ENCODE assay signal across 8 cellular contexts in the genomic region with DNA sequence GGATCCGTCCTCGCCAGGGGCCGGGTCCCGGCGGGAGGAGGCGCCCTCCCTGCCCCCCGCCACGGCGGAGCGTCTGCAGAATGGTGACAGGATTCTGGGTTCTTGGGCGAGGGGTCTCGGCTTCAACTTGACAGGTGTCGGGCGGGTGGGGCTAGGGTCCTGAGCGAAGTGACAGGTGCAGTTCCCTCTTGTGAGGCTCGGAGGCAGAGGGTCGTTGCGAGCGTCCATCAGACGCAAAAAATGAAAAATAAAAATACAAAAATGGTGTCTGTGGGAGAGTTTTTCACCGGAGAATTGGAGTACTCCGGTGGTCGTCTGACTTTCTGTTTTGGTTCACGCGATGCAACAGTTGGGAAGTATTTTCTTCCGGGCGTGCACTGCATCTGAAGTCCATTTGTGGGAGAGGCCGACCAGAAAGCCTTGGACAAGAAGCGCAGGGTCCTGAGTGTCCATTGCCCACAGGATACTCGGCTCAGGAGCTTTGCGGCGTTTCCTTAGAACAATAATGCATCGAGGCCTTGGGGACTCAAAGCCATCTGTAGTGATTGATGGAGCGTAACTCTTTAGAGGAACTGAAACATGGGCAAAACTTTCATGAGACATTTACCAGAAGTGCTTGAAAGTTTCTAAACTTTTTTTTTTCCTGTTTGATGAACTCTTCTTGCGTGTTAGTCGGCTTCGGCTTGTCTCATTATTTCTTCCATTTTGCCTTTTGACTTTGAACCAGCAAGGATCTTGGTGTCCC. TPM values are rescaled to one million over a fixed set of nuclear protein-coding genes. Genes with fewer than 3 reads are reported as not detected.
DNase-seq lines count a peak whose midpoint lies in the region; ATAC-seq and TF ChIP-seq lines count a peak whose summit lies in the region.

No MANE protein-coding gene starts in this region.

- peak in 1 of 2 donors; percentile 15 for TF ChIP-seq POLR2A in sigmoid colon (IDR thresholded peaks at IDR 0.05)

- H3K36me3 Mint-ChIP-seq in brain = peaks cover 15% of the 10 kb centered on the region

- peak overlapping the region; percentile 90 for H3K4me3 ChIP-seq in iPS DF 6.9 (ENCODE audit: low read length)
- H3K4me3 ChIP-seq in sigmoid colon = peak overlapping the region; percentile 81 to 95 (median 84)

- H3K27ac Mint-ChIP-seq in brain = peak overlapping the region; percentile 98 to 99 (median 99)

- WGBS in iPS DF 6.9 (ENCODE audit: insufficient coverage, insufficient read length) = no CpG with 5 or more reads among the region's 37 CpGs
- WGBS in sigmoid colon, 2 donors = 0% methylated on average over 37 of the region's 37 CpGs

- peaks cover 12% of the 10 kb centered on the region for H3K27me3 Mint-ChIP-seq in brain

- intact Hi-C loops in sigmoid colon (cut with DNase I) = loop anchor here (5.0 kb wide), 2 partner anchors 207 to 228 kb away; a partner anchor contains a TSS

- peaks cover 46% of the 10 kb centered on the region for H3K4me1 Mint-ChIP-seq in brain

- H3K4me3 Mint-ChIP-seq in brain = peak overlapping the region; percentile 91 to 97 (median 92)

- H3K4me1 ChIP-seq in iPS DF 6.9 (ENCODE audit: control insufficient read depth, insufficient read depth, low read length) (no peaks in the 10 kb centered on the region), sigmoid colon (peaks cover 0 to 31% (median 26%) of the 10 kb centered on the region in 4 donors)

- peaks cover 0 to 2% (median 0%) of the 10 kb centered on the region in 5 experiments for H3K9me3 Mint-ChIP-seq in brain

- no peak overlapping the region for H3K27ac ChIP-seq in iPS DF 6.9 (ENCODE audit: low read length)
- peak overlapping the region; percentile 96 to 99 (median 98) for H3K27ac ChIP-seq in sigmoid colon

- H3K9me3 ChIP-seq in iPS DF 6.9 (ENCODE audit: control insufficient read depth, insufficient read depth, low read length) (no peaks in the 10 kb centered on the region), sigmoid colon (no peaks in the 10 kb centered on the region)

- TF ChIP-seq CTCF in brain (conservative IDR thresholded peaks at IDR 0.05) (no peak), sigmoid colon (IDR thresholded peaks at IDR 0.05) (no peak)

- H3K36me3 ChIP-seq in iPS DF 6.9 (ENCODE audit: control insufficient read depth, insufficient read depth, low read length) (no peaks in the 10 kb centered on the region), sigmoid colon (peaks cover 0 to 21% (median 0%) of the 10 kb centered on the region in 4 donors)

- H3K27me3 ChIP-seq in iPS DF 6.9 (ENCODE audit: control insufficient read depth, insufficient read depth, low read length) (no peaks in the 10 kb centered on the region), sigmoid colon (no peaks in the 10 kb centered on the region)

- ATAC-seq in GM19023 (IDR thresholded peaks at IDR 0.05; ENCODE audit: unreplicated experiment) = peak; percentile 67
- peak; percentile 67 for ATAC-seq in HG03066 (IDR thresholded peaks at IDR 0.05; ENCODE audit: low read depth, unreplicated experiment)

- no peak for TF ChIP-seq EP300 in sigmoid colon (IDR thresholded peaks at IDR 0.05)

- DNase-seq in DMS53 treated with DMSO at 0.1 percent for 48 hours (lab: John Stamatoyannopoulos, UW; ENCODE audit: unreplicated experiment) (peak; percentile 1), OCI-M1 (lab: John Stamatoyannopoulos, UW) (peak; percentile 70), iPS DF 6.9 (ENCODE audit: low read depth, low spot score) (no peak), sigmoid colon (peak; percentile 72), NCI-H2081 treated with DMSO at 0.1 percent for 48 hours (lab: John Stamatoyannopoulos, UW) (no peak)

RNA-seq across cellular contexts. Expression of a gene that starts 0.8 kb away (rescaled TPM):
- 4.1 TPM for polyA plus RNA-seq in brain (ENCODE audit: insufficient read depth, low read depth, low replicate concordance)
- 10 to 100 TPM; 26.0 to 35.6 (median 32.3) TPM for total RNA-seq in sigmoid colon
- polyA plus RNA-seq in sigmoid colon = 10 to 100 TPM; 15.6 to 32.4 (median 15.7) TPM

Comparison
In these comparisons a context has a peak if more than half of its experiments do, and no peak if none do; other contexts are left out.
1. DNase-seq: peak in DMS53 treated with DMSO at 0.1 percent for 48 hours (single experiment), OCI-M1 (single experiment) and sigmoid colon (single experiment); none in iPS DF 6.9 (single experiment) and NCI-H2081 treated with DMSO at 0.1 percent for 48 hours (single experiment).